8 cellular contexts compared by ENCODE assay signal in the genomic region with DNA sequence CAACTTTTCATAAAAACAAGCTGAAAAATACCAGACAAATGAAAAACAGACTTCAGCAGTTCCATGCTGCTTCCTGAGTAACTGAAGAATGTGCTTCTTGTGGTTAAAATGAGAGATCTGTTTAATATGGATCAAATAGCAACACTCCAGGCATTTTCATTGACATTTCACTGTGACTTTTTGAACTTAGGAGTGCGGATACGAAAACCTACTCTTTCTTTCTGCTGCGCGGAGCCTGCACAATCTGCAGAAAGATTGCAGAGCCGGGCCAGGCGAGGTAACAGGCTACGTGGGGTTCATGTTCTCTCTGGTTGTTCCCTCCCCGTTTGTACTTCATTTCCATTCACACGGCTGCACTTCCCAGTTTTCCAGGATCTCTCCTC. TPM values are rescaled to one million over a fixed set of nuclear protein-coding genes. Genes with fewer than 3 reads are reported as not detected.
DNase-seq lines count a peak whose midpoint lies in the region; ATAC-seq and TF ChIP-seq lines count a peak whose summit lies in the region.

No MANE protein-coding gene starts in this region.

- H3K9me2 ChIP-seq in PC-3 (replicated peaks; ENCODE audit: low read length) = no peaks in the 10 kb centered on the region

- H3K27ac ChIP-seq in PC-3 (ENCODE audit: low read length) (peak overlapping the region; percentile 74), muscle layer of duodenum (ENCODE audit: low read length) (peak overlapping the region; percentile 17)
- peak overlapping the region; percentile 87 for H3K27ac ChIP-seq in effector memory CD4-positive, alpha-beta T cell (ENCODE audit: insufficient read depth, low read length, poor library complexity, severe bottlenecking)

- no peak for TF ChIP-seq CTCF in PC-3 (conservative IDR thresholded peaks at IDR 0.05; ENCODE audit: low read depth, low read length)

- TSS peak; percentile 40 for BruUV-seq in PC-3 (replicated peaks; lab: Mats Ljungman, UMichigan)

- peak overlapping the region; percentile 99 for H3K9ac ChIP-seq in PC-3 (ENCODE audit: low read length)

- peaks cover 39% of the 10 kb centered on the region for H3K4me1 ChIP-seq in PC-3 (ENCODE audit: insufficient read depth, low read length)
- peaks cover 22% of the 10 kb centered on the region for H3K4me1 ChIP-seq in effector memory CD4-positive, alpha-beta T cell (ENCODE audit: control insufficient read depth, insufficient read depth, low read length, poor library complexity, severe bottlenecking)
- H3K4me1 ChIP-seq in muscle layer of duodenum (ENCODE audit: control insufficient read depth in 1 of 2, insufficient read depth in 2 of 2, low read length in 2 of 2) = peaks cover 5 to 22% of the 10 kb centered on the region in 2 donors

- CTCF ChIA-PET in PC-3 (lab: Charles Lee) = interaction anchor here (0.6 to 3.5 kb wide), 4 partner anchors 12 to 155 kb away, joined by 4 to 15 read pairs (median 5); no protein-coding TSS in a partner anchor

- H4K20me1 ChIP-seq in PC-3 (ENCODE audit: low read length) = 0 out of 2 replicates have a peak, but pooled peaks cover 4% of the 10 kb centered on the region

- POLR2A ChIA-PET in PC-3 (lab: Charles Lee; ENCODE audit: unreplicated experiment) = interaction anchor here (0.5 to 0.7 kb wide), 3 partner anchors 99 to 332 kb away, joined by 3 to 19 read pairs (median 4); no protein-coding TSS in a partner anchor

- no peaks in the 10 kb centered on the region for H3F3A ChIP-seq in PC-3 (ENCODE audit: low read length, unreplicated experiment)

- intact Hi-C loops in PC-3 (cut with micrococcal nuclease) = loop anchor here (5.0 to 10.0 kb wide), 2 partner anchors 46 to 662 kb away; no protein-coding TSS in a partner anchor

- peak overlapping the region; percentile 84 for H2AFZ ChIP-seq in PC-3 (ENCODE audit: low read length)

- H3K9me3 ChIP-seq in PC-3 (ENCODE audit: low read length) (no peaks in the 10 kb centered on the region), muscle layer of duodenum (ENCODE audit: control insufficient read depth in 1 of 2, low read length in 2 of 2) (no peaks in the 10 kb centered on the region)
- H3K9me3 ChIP-seq in effector memory CD4-positive, alpha-beta T cell (ENCODE audit: control insufficient read depth, low read length) = no peaks in the 10 kb centered on the region

- no peaks in the 10 kb centered on the region for H3K36me3 ChIP-seq in PC-3 (ENCODE audit: low read depth, low read length)
- no peaks in the 10 kb centered on the region for H3K36me3 ChIP-seq in effector memory CD4-positive, alpha-beta T cell (ENCODE audit: control insufficient read depth, insufficient read depth, low read length)
- H3K36me3 ChIP-seq in muscle layer of duodenum (ENCODE audit: control insufficient read depth in 1 of 2, insufficient read depth in 2 of 2, low read length in 2 of 2) = no peaks in the 10 kb centered on the region

- peak overlapping the region; percentile 98 for H3K4me3 ChIP-seq in PC-3 (ENCODE audit: low read length)
- peak overlapping the region; percentile 81 for H3K4me3 ChIP-seq in effector memory CD4-positive, alpha-beta T cell (ENCODE audit: insufficient read depth, low read depth, low read length, poor library complexity, severe bottlenecking)
- peak overlapping the region; percentile 54 to 92 for H3K4me3 ChIP-seq in muscle layer of duodenum (ENCODE audit: low read depth in 1 of 2, low read length in 2 of 2)

- peak; percentile 60 for DNase-seq in NCI-H748 (lab: John Stamatoyannopoulos, UW; ENCODE audit: unreplicated experiment)
- no peak for DNase-seq in NCI-H748 treated with DMSO at 0.1 percent for 48 hours (lab: John Stamatoyannopoulos, UW)
- peak; percentile 47 for DNase-seq in PC-3
- no peak for DNase-seq in effector memory CD4-positive, alpha-beta T cell
- no peak for DNase-seq in NCI-H510A (lab: John Stamatoyannopoulos, UW)
- no peak for DNase-seq in foreskin melanocyte

- H3K27me3 ChIP-seq in PC-3 (ENCODE audit: low read length) (no peaks in the 10 kb centered on the region), muscle layer of duodenum (ENCODE audit: low read depth, low read length) (no peaks in the 10 kb centered on the region)
- no peaks in the 10 kb centered on the region for H3K27me3 ChIP-seq in effector memory CD4-positive, alpha-beta T cell (replicated peaks; ENCODE audit: control insufficient read depth, insufficient read depth, low read length, poor library complexity, severe bottlenecking)

- peak overlapping the region; percentile 99 for H3K4me2 ChIP-seq in PC-3 (ENCODE audit: low read length)

- peaks cover 18% of the 10 kb centered on the region for H3K79me2 ChIP-seq in PC-3 (ENCODE audit: low read length)

- ATAC-seq in PC-3 = peak; percentile 0; the same call in 1 of the 2 replicates
- ATAC-seq in HG03565 (IDR thresholded peaks at IDR 0.05; ENCODE audit: unreplicated experiment) = no peak

RNA-seq across cellular contexts. Expression of gene PITPNC1, which starts 0.6 kb away (rescaled TPM):
- 23.1 and 25.4 TPM in 2 replicates for total RNA-seq in PC-3 (2014; rRNA removed)

RNA-seq across cellular contexts. Expression of gene PSMD12, which starts 10.1 kb away (rescaled TPM):
- 60.0 and 68.8 TPM in 2 replicates for total RNA-seq in PC-3 (2014; rRNA removed)

Comparison
In these comparisons a context has a peak if more than half of its experiments do, and no peak if none do; other contexts are left out.
1. DNase-seq: peak in NCI-H748 (single experiment) and PC-3 (single experiment); none in NCI-H748 treated with DMSO at 0.1 percent for 48 hours (single experiment), effector memory CD4-positive, alpha-beta T cell (0 of 3), NCI-H510A (single experiment) and foreskin melanocyte (single experiment).
2. H3K27ac ChIP-seq: peak in every context shown above with its lines; median percentile 87 in effector memory CD4-positive, alpha-beta T cell; 74 in PC-3; 17 in muscle layer of duodenum.
3. Peak in every context shown above with its lines, with median percentiles within 50 percentile points of each other: H3K4me3 ChIP-seq.